Comparison of ENCODE assay signal across 1 cellular context in the genomic region with DNA sequence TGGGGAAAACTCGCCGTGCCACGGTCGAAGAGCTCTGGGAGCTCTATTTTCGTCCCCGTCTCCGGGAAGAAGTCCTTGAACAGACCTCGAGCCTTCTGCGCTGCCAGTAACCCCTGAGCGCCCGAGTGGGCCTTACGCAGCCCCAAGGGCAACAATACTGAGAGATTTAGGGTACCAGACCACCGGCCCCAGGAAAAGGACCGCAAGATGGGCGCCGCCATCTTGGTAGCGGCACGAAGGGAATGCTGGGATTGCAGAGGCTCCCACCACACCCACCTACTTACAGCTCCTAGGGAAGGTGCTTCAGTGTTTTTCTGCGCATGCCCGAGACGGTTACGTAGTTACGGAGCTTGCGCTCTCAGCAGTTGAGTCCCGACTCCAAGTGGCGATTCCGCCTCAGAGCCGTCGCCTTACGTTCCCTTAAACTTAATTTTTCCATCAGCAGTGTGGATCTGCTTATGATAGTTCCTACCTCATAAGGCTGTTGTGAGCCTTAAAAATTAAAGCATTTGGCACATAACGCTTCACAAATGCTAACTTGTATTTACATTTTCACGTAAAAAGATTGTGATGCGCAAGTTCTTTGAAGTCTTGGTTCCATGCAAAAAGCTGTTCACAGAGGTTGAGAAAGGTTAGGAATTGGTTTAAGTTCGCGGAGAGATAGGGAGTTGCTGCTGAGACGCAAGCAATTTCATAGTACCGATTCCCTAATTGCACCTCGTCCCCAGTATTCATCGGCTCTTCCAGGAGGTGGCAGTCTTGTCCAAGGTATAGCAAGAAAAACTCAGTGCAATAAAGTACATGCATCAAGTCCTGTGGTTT.
TF ChIP-seq lines count a peak whose summit lies in the region.

A gene (minus strand): TSS at position 244 of the 822 bp plus-strand sequence. CDS start 23 bp downstream, at position 221.

TF ChIP-seq in HEK293, 187 proteins besides CTCF, POLR2A, EP300 and RAD21 (continued from another document and continues in another):
- TF ChIP-seq, protein P1, sequence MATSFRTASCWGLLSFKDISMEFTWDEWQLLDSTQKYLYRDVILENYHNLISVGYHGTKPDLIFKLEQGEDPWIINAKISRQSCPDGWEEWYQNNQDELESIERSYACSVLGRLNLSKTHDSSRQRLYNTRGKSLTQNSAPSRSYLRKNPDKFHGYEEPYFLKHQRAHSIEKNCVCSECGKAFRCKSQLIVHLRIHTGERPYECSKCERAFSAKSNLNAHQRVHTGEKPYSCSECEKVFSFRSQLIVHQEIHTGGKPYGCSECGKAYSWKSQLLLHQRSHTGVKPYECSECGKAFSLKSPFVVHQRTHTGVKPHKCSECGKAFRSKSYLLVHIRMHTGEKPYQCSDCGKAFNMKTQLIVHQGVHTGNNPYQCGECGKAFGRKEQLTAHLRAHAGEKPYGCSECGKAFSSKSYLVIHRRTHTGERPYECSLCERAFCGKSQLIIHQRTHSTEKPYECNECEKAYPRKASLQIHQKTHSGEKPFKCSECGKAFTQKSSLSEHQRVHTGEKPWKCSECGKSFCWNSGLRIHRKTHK (tag by site-specific recombination; IDR thresholded peaks at IDR 0.05): no peak
- TF ChIP-seq ZBTB48 (tag by site-specific recombination; IDR thresholded peaks at IDR 0.05) (peak; percentile 80), HOXD13 (CRISPR knock-in tag; IDR thresholded peaks at IDR 0.05; ENCODE audit: borderline replicate concordance) (no peak), ZFP69B (tag by site-specific recombination; IDR thresholded peaks at IDR 0.05) (no peak), ZNF558 (tag by site-specific recombination; IDR thresholded peaks at IDR 0.05) (peak; percentile 15; the same call in 1 of the 2 replicates), ZNF544 (tag by site-specific recombination; IDR thresholded peaks at IDR 0.05) (no peak), ZNF2 (tag by site-specific recombination; IDR thresholded peaks at IDR 0.05) (no peak; the same call in 1 of the 2 replicates), ZNF433 (tag by site-specific recombination; IDR thresholded peaks at IDR 0.05; ENCODE audit: low read depth) (no peak), GLIS1 (tag by site-specific recombination; IDR thresholded peaks at IDR 0.05) (no peak), ZNF37A (tag by site-specific recombination; IDR thresholded peaks at IDR 0.05) (no peak), ZNF138 (tag by site-specific recombination; IDR thresholded peaks at IDR 0.05; ENCODE audit: borderline replicate concordance) (no peak), MEIS1 (CRISPR knock-in tag; IDR thresholded peaks at IDR 0.05; ENCODE audit: borderline replicate concordance) (no peak), ZNF629 (tag by site-specific recombination; IDR thresholded peaks at IDR 0.05) (peak; percentile 53), ZNF112 (tag by site-specific recombination; IDR thresholded peaks at IDR 0.05) (no peak), ZNF785 (tag by site-specific recombination; IDR thresholded peaks at IDR 0.05) (no peak), ZNF596 (tag by site-specific recombination; IDR thresholded peaks at IDR 0.05) (no peak), ZNF423 (tag by site-specific recombination; IDR thresholded peaks at IDR 0.05) (no peak), ZNF658 (tag by site-specific recombination; IDR thresholded peaks at IDR 0.05) (no peak), ZBTB17 (tag by site-specific recombination; IDR thresholded peaks at IDR 0.05) (peak; percentile 61), ZNF211 (tag by site-specific recombination; IDR thresholded peaks at IDR 0.05; ENCODE audit: low read depth) (no peak), ZNF560 (tag by site-specific recombination; IDR thresholded peaks at IDR 0.05; ENCODE audit: borderline replicate concordance) (no peak)
- TF ChIP-seq, protein P2, sequence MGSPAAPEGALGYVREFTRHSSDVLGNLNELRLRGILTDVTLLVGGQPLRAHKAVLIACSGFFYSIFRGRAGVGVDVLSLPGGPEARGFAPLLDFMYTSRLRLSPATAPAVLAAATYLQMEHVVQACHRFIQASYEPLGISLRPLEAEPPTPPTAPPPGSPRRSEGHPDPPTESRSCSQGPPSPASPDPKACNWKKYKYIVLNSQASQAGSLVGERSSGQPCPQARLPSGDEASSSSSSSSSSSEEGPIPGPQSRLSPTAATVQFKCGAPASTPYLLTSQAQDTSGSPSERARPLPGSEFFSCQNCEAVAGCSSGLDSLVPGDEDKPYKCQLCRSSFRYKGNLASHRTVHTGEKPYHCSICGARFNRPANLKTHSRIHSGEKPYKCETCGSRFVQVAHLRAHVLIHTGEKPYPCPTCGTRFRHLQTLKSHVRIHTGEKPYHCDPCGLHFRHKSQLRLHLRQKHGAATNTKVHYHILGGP (tag by site-specific recombination; IDR thresholded peaks at IDR 0.05): no peak
- TF ChIP-seq, protein P3, sequence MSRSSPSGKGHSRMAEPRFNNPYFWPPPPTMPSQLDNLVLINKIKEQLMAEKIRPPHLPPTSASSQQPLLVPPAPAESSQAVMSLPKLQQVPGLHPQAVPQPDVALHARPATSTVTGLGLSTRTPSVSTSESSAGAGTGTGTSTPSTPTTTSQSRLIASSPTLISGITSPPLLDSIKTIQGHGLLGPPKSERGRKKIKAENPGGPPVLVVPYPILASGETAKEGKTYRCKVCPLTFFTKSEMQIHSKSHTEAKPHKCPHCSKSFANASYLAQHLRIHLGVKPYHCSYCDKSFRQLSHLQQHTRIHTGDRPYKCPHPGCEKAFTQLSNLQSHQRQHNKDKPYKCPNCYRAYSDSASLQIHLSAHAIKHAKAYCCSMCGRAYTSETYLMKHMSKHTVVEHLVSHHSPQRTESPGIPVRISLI (tag by site-specific recombination; IDR thresholded peaks at IDR 0.05): no peak
- TF ChIP-seq, protein P4, sequence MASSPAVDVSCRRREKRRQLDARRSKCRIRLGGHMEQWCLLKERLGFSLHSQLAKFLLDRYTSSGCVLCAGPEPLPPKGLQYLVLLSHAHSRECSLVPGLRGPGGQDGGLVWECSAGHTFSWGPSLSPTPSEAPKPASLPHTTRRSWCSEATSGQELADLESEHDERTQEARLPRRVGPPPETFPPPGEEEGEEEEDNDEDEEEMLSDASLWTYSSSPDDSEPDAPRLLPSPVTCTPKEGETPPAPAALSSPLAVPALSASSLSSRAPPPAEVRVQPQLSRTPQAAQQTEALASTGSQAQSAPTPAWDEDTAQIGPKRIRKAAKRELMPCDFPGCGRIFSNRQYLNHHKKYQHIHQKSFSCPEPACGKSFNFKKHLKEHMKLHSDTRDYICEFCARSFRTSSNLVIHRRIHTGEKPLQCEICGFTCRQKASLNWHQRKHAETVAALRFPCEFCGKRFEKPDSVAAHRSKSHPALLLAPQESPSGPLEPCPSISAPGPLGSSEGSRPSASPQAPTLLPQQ (tag by site-specific recombination; IDR thresholded peaks at IDR 0.05): peak; percentile 36
- TF ChIP-seq, protein P5, sequence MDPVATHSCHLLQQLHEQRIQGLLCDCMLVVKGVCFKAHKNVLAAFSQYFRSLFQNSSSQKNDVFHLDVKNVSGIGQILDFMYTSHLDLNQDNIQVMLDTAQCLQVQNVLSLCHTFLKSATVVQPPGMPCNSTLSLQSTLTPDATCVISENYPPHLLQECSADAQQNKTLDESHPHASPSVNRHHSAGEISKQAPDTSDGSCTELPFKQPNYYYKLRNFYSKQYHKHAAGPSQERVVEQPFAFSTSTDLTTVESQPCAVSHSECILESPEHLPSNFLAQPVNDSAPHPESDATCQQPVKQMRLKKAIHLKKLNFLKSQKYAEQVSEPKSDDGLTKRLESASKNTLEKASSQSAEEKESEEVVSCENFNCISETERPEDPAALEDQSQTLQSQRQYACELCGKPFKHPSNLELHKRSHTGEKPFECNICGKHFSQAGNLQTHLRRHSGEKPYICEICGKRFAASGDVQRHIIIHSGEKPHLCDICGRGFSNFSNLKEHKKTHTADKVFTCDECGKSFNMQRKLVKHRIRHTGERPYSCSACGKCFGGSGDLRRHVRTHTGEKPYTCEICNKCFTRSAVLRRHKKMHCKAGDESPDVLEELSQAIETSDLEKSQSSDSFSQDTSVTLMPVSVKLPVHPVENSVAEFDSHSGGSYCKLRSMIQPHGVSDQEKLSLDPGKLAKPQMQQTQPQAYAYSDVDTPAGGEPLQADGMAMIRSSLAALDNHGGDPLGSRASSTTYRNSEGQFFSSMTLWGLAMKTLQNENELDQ (tag by site-specific recombination; IDR thresholded peaks at IDR 0.05; ENCODE audit: low read depth): no peak
- TF ChIP-seq, protein P6, sequence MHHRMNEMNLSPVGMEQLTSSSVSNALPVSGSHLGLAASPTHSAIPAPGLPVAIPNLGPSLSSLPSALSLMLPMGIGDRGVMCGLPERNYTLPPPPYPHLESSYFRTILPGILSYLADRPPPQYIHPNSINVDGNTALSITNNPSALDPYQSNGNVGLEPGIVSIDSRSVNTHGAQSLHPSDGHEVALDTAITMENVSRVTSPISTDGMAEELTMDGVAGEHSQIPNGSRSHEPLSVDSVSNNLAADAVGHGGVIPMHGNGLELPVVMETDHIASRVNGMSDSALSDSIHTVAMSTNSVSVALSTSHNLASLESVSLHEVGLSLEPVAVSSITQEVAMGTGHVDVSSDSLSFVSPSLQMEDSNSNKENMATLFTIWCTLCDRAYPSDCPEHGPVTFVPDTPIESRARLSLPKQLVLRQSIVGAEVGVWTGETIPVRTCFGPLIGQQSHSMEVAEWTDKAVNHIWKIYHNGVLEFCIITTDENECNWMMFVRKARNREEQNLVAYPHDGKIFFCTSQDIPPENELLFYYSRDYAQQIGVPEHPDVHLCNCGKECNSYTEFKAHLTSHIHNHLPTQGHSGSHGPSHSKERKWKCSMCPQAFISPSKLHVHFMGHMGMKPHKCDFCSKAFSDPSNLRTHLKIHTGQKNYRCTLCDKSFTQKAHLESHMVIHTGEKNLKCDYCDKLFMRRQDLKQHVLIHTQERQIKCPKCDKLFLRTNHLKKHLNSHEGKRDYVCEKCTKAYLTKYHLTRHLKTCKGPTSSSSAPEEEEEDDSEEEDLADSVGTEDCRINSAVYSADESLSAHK (tag by site-specific recombination; IDR thresholded peaks at IDR 0.05): no peak
- TF ChIP-seq, protein P7, sequence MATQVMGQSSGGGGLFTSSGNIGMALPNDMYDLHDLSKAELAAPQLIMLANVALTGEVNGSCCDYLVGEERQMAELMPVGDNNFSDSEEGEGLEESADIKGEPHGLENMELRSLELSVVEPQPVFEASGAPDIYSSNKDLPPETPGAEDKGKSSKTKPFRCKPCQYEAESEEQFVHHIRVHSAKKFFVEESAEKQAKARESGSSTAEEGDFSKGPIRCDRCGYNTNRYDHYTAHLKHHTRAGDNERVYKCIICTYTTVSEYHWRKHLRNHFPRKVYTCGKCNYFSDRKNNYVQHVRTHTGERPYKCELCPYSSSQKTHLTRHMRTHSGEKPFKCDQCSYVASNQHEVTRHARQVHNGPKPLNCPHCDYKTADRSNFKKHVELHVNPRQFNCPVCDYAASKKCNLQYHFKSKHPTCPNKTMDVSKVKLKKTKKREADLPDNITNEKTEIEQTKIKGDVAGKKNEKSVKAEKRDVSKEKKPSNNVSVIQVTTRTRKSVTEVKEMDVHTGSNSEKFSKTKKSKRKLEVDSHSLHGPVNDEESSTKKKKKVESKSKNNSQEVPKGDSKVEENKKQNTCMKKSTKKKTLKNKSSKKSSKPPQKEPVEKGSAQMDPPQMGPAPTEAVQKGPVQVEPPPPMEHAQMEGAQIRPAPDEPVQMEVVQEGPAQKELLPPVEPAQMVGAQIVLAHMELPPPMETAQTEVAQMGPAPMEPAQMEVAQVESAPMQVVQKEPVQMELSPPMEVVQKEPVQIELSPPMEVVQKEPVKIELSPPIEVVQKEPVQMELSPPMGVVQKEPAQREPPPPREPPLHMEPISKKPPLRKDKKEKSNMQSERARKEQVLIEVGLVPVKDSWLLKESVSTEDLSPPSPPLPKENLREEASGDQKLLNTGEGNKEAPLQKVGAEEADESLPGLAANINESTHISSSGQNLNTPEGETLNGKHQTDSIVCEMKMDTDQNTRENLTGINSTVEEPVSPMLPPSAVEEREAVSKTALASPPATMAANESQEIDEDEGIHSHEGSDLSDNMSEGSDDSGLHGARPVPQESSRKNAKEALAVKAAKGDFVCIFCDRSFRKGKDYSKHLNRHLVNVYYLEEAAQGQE (tag by site-specific recombination; IDR thresholded peaks at IDR 0.05): no peak
- TF ChIP-seq, protein P8, sequence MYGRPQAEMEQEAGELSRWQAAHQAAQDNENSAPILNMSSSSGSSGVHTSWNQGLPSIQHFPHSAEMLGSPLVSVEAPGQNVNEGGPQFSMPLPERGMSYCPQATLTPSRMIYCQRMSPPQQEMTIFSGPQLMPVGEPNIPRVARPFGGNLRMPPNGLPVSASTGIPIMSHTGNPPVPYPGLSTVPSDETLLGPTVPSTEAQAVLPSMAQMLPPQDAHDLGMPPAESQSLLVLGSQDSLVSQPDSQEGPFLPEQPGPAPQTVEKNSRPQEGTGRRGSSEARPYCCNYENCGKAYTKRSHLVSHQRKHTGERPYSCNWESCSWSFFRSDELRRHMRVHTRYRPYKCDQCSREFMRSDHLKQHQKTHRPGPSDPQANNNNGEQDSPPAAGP (tag by site-specific recombination; IDR thresholded peaks at IDR 0.05): no peak
- TF ChIP-seq, protein P9, sequence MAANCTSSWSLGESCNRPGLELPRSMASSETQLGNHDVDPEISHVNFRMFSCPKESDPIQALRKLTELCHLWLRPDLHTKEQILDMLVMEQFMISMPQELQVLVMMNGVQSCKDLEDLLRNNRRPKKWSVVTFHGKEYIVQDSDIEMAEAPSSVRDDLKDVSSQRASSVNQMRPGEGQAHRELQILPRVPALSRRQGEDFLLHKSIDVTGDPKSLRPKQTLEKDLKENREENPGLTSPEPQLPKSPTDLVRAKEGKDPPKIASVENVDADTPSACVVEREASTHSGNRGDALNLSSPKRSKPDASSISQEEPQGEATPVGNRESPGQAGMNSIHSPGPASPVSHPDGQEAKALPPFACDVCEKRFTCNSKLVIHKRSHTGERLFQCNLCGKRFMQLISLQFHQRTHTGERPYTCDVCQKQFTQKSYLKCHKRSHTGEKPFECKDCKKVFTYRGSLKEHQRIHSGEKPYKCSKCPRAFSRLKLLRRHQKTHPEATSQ (tag by site-specific recombination; IDR thresholded peaks at IDR 0.05): no peak
